ENCODE assay signal across 10 cellular contexts in the genomic region with DNA sequence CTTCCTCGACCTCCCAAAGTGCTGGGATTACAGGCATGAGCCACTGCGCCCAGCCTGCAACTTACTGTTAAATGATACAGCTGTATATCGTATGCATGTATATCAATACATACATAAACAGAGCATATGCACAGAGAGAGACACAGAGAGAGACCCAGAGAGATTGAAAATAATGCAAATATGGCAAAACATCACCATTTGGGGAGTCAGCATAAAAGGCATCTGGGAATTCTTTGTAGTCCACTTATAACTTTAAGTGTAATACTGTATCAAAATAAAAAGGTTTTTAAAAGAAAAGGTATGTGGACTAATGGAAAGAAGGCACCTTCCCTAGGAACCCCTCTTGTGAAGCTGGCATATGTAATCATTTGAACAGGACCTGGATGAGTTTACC. TPM values are rescaled to one million over a fixed set of nuclear protein-coding genes. Genes with fewer than 3 reads are reported as not detected.
"Had no signal": no experiment of that assay in that cellular context is flagged by ENCODE, and none has a peak within 500 bp of the region (broad histone marks: within the 10 kb centered on the region; RNA-seq: fewer than 3 reads in every experiment).

No MANE protein-coding gene starts in this region.

- H3K4me1 ChIP-seq: HAP-1 had no signal

- H3K4me3 ChIP-seq: GM23248, HAP-1 had no signal

- FAIRE-seq: HTR-8/SVneo had no signal

- H2AFZ ChIP-seq: GM23248 had no signal

- H3K27ac ChIP-seq: GM23248, KMS-11 had no signal

- H3K9me3 ChIP-seq: HAP-1 had no signal

- H3K4me2 ChIP-seq: KMS-11 had no signal

- DNase-seq: GOT3, H7, Karpas-422, KBM-7 had no signal

- H3K36me3 ChIP-seq: HAP-1 had no signal

- H3K9ac ChIP-seq: GM23248, KMS-11 had no signal

- ATAC-seq: HCT116 had no signal

RNA-seq across cellular contexts. Expression of a gene that starts 21.8 kb away (rescaled TPM):
- total RNA-seq: GM23248, H7, HT-29 had no signal
- polyA plus RNA-seq: GM23248 had no signal
